In genomic region chr6:127342296-127342945, GRCh38 we compare ENCODE assay signal across 8 cellular contexts. TPM values are rescaled to one million over a fixed set of nuclear protein-coding genes. Genes with fewer than 3 reads are reported as not detected.
DNase-seq lines count a peak whose midpoint lies in the region; ATAC-seq, FAIRE-seq and TF ChIP-seq lines count a peak whose summit lies in the region.

No MANE protein-coding gene starts in this region.

- ATAC-seq in HG03520 (IDR thresholded peaks at IDR 0.05; ENCODE audit: unreplicated experiment): peak; percentile 3
- ATAC-seq in HG02571 (IDR thresholded peaks at IDR 0.05; ENCODE audit: unreplicated experiment): no peak

- TF ChIP-seq POLR2A in tibial nerve (IDR thresholded peaks at IDR 0.05): no peak

- no peak for FAIRE-seq in kidney (lab: Jason Lieb, UNC)

- 10 to 13% methylated on average over 10 of the region's 10 CpGs for WGBS in tibial nerve, 2 donors

- peak overlapping the region; percentile 81 to 83 for H3K9ac ChIP-seq in kidney (ENCODE audit: low read length in 2 of 2)

- CTCF ChIA-PET in CD8-positive, alpha-beta memory T cell (lab: Charles Lee): interaction anchor here (0.7 to 2.0 kb wide), 3 partner anchors 9 to 174 kb away, joined by 3 to 6 read pairs (median 5); partner anchors contain the start of gene RNF146

- in situ Hi-C loops in astrocyte of the cerebellum (cut with HindIII; ENCODE audit: low sequenced_read_pairs): no loop called here

- H3K27me3 Mint-ChIP-seq in CD8-positive, alpha-beta memory T cell: peaks cover 0 to 1% of the 10 kb centered on the region in 2 donors

- peak overlapping the region; percentile 76 for H3K27ac ChIP-seq in CD8-positive, alpha-beta memory T cell (ENCODE audit: low read depth, low read length)
- H3K27ac ChIP-seq in kidney (ENCODE audit: low read depth in 2 of 2, low read length in 2 of 2): peak overlapping the region; percentile 7 to 66
- H3K27ac ChIP-seq in tibial nerve: peak overlapping the region in 3 of 4 donors; percentile 76 to 86 (median 86)

- H3K4me3 ChIP-seq in CD8-positive, alpha-beta memory T cell (ENCODE audit: low read length): peak overlapping the region; percentile 54
- H3K4me3 ChIP-seq in astrocyte of the cerebellum (ENCODE audit: low read depth, low read length) (peak overlapping the region; percentile 76), kidney (ENCODE audit: low read length in 2 of 2) (peak overlapping the region; percentile 96 to 98), tibial nerve (peak overlapping the region; percentile 52 to 74 (median 57))

- H3K4me3 Mint-ChIP-seq in CD8-positive, alpha-beta memory T cell: no peak overlapping the region

- no peak for TF ChIP-seq EP300 in tibial nerve (IDR thresholded peaks at IDR 0.05)

- no peaks in the 10 kb centered on the region for H3K9me3 Mint-ChIP-seq in CD8-positive, alpha-beta memory T cell

- H3K27ac Mint-ChIP-seq in CD8-positive, alpha-beta memory T cell: no peak overlapping the region

- POLR2A ChIA-PET in CD8-positive, alpha-beta memory T cell (lab: Charles Lee): no interaction called here

- H3K36me3 Mint-ChIP-seq in CD8-positive, alpha-beta memory T cell: peaks cover 5 to 7% (median 6%) of the 10 kb centered on the region in 3 donors

- no peak for TF ChIP-seq CTCF in astrocyte of the cerebellum (IDR thresholded peaks at IDR 0.05; ENCODE audit: low read depth, low read length, missing control alignments)
- no peak for TF ChIP-seq CTCF in kidney (IDR thresholded peaks at IDR 0.05; ENCODE audit: borderline replicate concordance, extremely low read depth, insufficient read depth)
- no peak for TF ChIP-seq CTCF in tibial nerve (IDR thresholded peaks at IDR 0.05)

- peaks cover 51% of the 10 kb centered on the region for H3K4me1 ChIP-seq in CD8-positive, alpha-beta memory T cell (ENCODE audit: insufficient read depth, low read length)
- peaks cover 5 to 13% of the 10 kb centered on the region in 2 donors for H3K4me1 ChIP-seq in kidney (ENCODE audit: control insufficient read depth in 1 of 2, insufficient read depth in 1 of 2, low read depth in 1 of 2, low read length in 2 of 2)
- H3K4me1 ChIP-seq in tibial nerve: peaks cover 0 to 56% (median 26%) of the 10 kb centered on the region in 4 donors

- H3K36me3 ChIP-seq in CD8-positive, alpha-beta memory T cell (ENCODE audit: insufficient read depth, low read length): no peaks in the 10 kb centered on the region
- H3K36me3 ChIP-seq in kidney (ENCODE audit: control insufficient read depth in 1 of 2, insufficient read depth in 2 of 2, low read length in 2 of 2) (no peaks in the 10 kb centered on the region), tibial nerve (no peaks in the 10 kb centered on the region)

- no peaks in the 10 kb centered on the region for H3K27me3 ChIP-seq in CD8-positive, alpha-beta memory T cell (ENCODE audit: insufficient read depth, low read length, poor library complexity, severe bottlenecking)
- no peaks in the 10 kb centered on the region for H3K27me3 ChIP-seq in tibial nerve

- H3K4me1 Mint-ChIP-seq in CD8-positive, alpha-beta memory T cell: peaks cover 4 to 21% (median 11%) of the 10 kb centered on the region in 3 donors

- intact Hi-C loops in kidney (cut with DNase I): no loop called here

- DNase-seq in CD8-positive, alpha-beta memory T cell: peak in 1 of 5 donors; percentile 1
- DNase-seq in astrocyte of the cerebellum (ENCODE audit: low read depth): no peak
- DNase-seq in kidney: no peak
- no peak for DNase-seq in tibial nerve (ENCODE audit: low spot score in 2 of 2)
- DNase-seq in occipital lobe (lab: John Stamatoyannopoulos, UW): no peak
- no peak for DNase-seq in activated CD8-positive, alpha-beta memory T cell treated with anti-CD3 and anti-CD28 coated beads, Interleukin-2, amount 50 U/mL, for 48 hours

- H3K9me3 ChIP-seq in CD8-positive, alpha-beta memory T cell (ENCODE audit: low read length): no peaks in the 10 kb centered on the region
- H3K9me3 ChIP-seq in kidney (ENCODE audit: control insufficient read depth in 1 of 2, low read length in 2 of 2) (no peaks in the 10 kb centered on the region), tibial nerve (no peaks in the 10 kb centered on the region)

RNA-seq across cellular contexts. Expression of gene ECHDC1, which starts 1.0 kb away (rescaled TPM):
- 10 to 100 TPM; 65.0 to 66.3 TPM for total RNA-seq in CD8-positive, alpha-beta memory T cell
- polyA plus RNA-seq in CD8-positive, alpha-beta memory T cell: 67.7 TPM
- total RNA-seq in kidney (44.4 TPM), tibial nerve (10 to 100 TPM; 51.9 to 91.0 (median 59.2) TPM), occipital lobe (53.8 TPM)
- polyA plus RNA-seq in kidney (ENCODE audit: insufficient read depth, low read depth, low replicate concordance): 76.7 TPM
